ENCODE assay signal across 8 cellular contexts in the genomic region with DNA sequence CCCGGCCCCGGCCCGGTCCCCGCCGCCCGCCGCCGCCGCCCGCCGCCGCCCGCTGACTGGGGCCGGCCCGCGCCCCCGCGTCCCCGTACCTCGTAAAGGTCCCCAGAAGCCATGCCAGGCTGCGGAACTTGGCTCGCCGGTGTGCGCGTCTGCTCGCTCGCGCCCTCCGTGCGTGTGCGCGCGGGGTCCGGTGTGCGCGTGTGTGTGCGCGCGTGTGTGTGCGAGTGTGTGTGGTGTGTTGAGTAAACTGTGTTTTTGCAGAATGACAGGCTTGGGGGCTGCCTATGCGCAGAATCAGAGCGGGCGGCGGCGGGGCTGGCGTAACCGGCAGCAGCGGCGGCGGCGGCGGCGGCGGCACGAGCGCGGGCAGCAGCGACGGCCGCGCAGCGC. TPM values are rescaled to one million over a fixed set of nuclear protein-coding genes. Genes with fewer than 3 reads are reported as not detected.
A peak's percentile ranks its signal among the peaks of the same experiment; 100 is the strongest.
DNase-seq lines count a peak whose midpoint lies in the region; ATAC-seq and TF ChIP-seq lines count a peak whose summit lies in the region.

No MANE protein-coding gene starts in this region.

- peaks cover 39% of the 10 kb centered on the region for H3K79me2 ChIP-seq in GM23248 (ENCODE audit: insufficient read depth)

- H3K4me3 ChIP-seq in GM23248: peak overlapping the region; percentile 83
- H3K4me3 ChIP-seq in fibroblast of pulmonary artery (replicated peaks; ENCODE audit: low read depth, low read length): peak overlapping the region; percentile 75
- peak overlapping the region; percentile 60 for H3K4me3 ChIP-seq in upper lobe of right lung

- H3K4me3 Mint-ChIP-seq in activated T-cell treated with anti-CD3 and anti-CD28 coated beads, Interleukin-2, amount 50 U/mL, for 72 hours: peak overlapping the region; percentile 95 to 97

- peaks cover 43% of the 10 kb centered on the region for H3K4me1 Mint-ChIP-seq in activated T-cell treated with anti-CD3 and anti-CD28 coated beads, Interleukin-2, amount 50 U/mL, for 72 hours (ENCODE audit: low read depth)

- DNase-seq in EL (peak; percentile 35), GM23248 (peak; percentile 72), NCI-H128 (lab: John Stamatoyannopoulos, UW; ENCODE audit: unreplicated experiment) (peak; percentile 10), fibroblast of pulmonary artery (ENCODE audit: low read depth) (peak; percentile 77), nucleus accumbens (lab: John Stamatoyannopoulos, UW) (peak in 37 of 56 donors; percentile 3 to 75 (median 30)), upper lobe of right lung (peak; percentile 85), SHP77 treated with DMSO at 0.1 percent for 48 hours (lab: John Stamatoyannopoulos, UW) (no peak)
- peak; percentile 73 to 75 for DNase-seq in activated T-cell treated with anti-CD3 and anti-CD28 coated beads, Interleukin-2, amount 50 U/mL, for 72 hours

- H3K9me2 ChIP-seq in GM23248 (ENCODE audit: insufficient read depth): no peaks in the 10 kb centered on the region

- in situ Hi-C loops in GM23248 (cut with MboI): no loop called here

- H3K4me1 ChIP-seq in GM23248 (ENCODE audit: insufficient read depth) (peaks cover 11% of the 10 kb centered on the region; the same call in 1 of the 2 replicates), upper lobe of right lung (no peaks in the 10 kb centered on the region)

- peak; percentile 58 to 63 for ATAC-seq in activated T-cell treated with anti-CD3 and anti-CD28 coated beads, Interleukin-2, amount 50 U/mL, for 72 hours (replicated peaks in 1 of 2)
- ATAC-seq in upper lobe of right lung: peak; percentile 76

- H3K27ac ChIP-seq in GM23248 (no peak overlapping the region), upper lobe of right lung (no peak overlapping the region)

- peaks cover 9% of the 10 kb centered on the region for H3F3A ChIP-seq in GM23248 (ENCODE audit: insufficient read depth)

- H3K9me3 ChIP-seq in GM23248 (ENCODE audit: low read depth) (no peaks in the 10 kb centered on the region), upper lobe of right lung (no peaks in the 10 kb centered on the region)

- H3K27me3 ChIP-seq in GM23248 (replicated peaks; ENCODE audit: insufficient read depth): no peaks in the 10 kb centered on the region
- H3K27me3 ChIP-seq in upper lobe of right lung: no peaks in the 10 kb centered on the region

- peaks cover 6 to 8% of the 10 kb centered on the region in 2 donors for H3K36me3 Mint-ChIP-seq in activated T-cell treated with anti-CD3 and anti-CD28 coated beads, Interleukin-2, amount 50 U/mL, for 72 hours (ENCODE audit: insufficient read depth in 2 of 2)

- H3K4me2 ChIP-seq in GM23248 (ENCODE audit: unreplicated experiment): no peak overlapping the region

- H3K36me3 ChIP-seq in GM23248 (ENCODE audit: low read depth): no peaks in the 10 kb centered on the region
- H3K36me3 ChIP-seq in upper lobe of right lung: no peaks in the 10 kb centered on the region

- H2AFZ ChIP-seq in GM23248: peak overlapping the region; percentile 76; the same call in 1 of the 2 replicates

- WGBS in GM23248 (ENCODE audit: low coverage in 1 of 2, low lambda C conversion rate in 2 of 2, missing lambda C conversion rate in 2 of 2), 2 experiments: 0 to 1% methylated on average over 21 to 51 of the region's 62 CpGs

- no peak for TF ChIP-seq CTCF in fibroblast of pulmonary artery (IDR thresholded peaks at IDR 0.05; ENCODE audit: low read length, missing control alignments)
- TF ChIP-seq CTCF in upper lobe of right lung (IDR thresholded peaks at IDR 0.05): no peak

- peaks cover 1 to 3% of the 10 kb centered on the region in 2 donors for H3K9me3 Mint-ChIP-seq in activated T-cell treated with anti-CD3 and anti-CD28 coated beads, Interleukin-2, amount 50 U/mL, for 72 hours

- H4K20me1 ChIP-seq in GM23248 (ENCODE audit: insufficient read depth): no peaks in the 10 kb centered on the region

- no peaks in the 10 kb centered on the region for H3K27me3 Mint-ChIP-seq in activated T-cell treated with anti-CD3 and anti-CD28 coated beads, Interleukin-2, amount 50 U/mL, for 72 hours (ENCODE audit: low read depth)

- intact Hi-C loops in upper lobe of right lung (cut with DNase I): no loop called here

- H3K9ac ChIP-seq in GM23248: peak overlapping the region; percentile 61

- H3K27ac Mint-ChIP-seq in activated T-cell treated with anti-CD3 and anti-CD28 coated beads, Interleukin-2, amount 50 U/mL, for 72 hours: peak overlapping the region; percentile 81

RNA-seq across cellular contexts. Expression of a gene that starts 0.3 kb away (rescaled TPM):
- 5.2 and 15.7 TPM in 2 replicates for total RNA-seq in GM23248 (2014; rRNA removed; shearing (Covaris generic))
- polyA plus RNA-seq in GM23248 (2016; fragmentation: Nextera tagmentation; extraction: Ambion mirVana): 1.9 and 2.1 TPM in 2 replicates
- total RNA-seq in activated T-cell treated with anti-CD3 and anti-CD28 coated beads, Interleukin-2, amount 50 U/mL, for 72 hours: 10 to 100 TPM; 35.9 to 44.3 TPM
- 21.0 TPM for total RNA-seq in upper lobe of right lung
